2 cellular contexts compared by ENCODE assay signal in genomic region chrX:104641176-104641575, GRCh38.
TF ChIP-seq lines count a peak whose summit lies in the region.

No MANE protein-coding gene starts in this region.

TF ChIP-seq in SK-N-SH, 30 proteins besides CTCF, POLR2A, EP300 and RAD21 (continued from another document):
- TF ChIP-seq, protein P1, sequence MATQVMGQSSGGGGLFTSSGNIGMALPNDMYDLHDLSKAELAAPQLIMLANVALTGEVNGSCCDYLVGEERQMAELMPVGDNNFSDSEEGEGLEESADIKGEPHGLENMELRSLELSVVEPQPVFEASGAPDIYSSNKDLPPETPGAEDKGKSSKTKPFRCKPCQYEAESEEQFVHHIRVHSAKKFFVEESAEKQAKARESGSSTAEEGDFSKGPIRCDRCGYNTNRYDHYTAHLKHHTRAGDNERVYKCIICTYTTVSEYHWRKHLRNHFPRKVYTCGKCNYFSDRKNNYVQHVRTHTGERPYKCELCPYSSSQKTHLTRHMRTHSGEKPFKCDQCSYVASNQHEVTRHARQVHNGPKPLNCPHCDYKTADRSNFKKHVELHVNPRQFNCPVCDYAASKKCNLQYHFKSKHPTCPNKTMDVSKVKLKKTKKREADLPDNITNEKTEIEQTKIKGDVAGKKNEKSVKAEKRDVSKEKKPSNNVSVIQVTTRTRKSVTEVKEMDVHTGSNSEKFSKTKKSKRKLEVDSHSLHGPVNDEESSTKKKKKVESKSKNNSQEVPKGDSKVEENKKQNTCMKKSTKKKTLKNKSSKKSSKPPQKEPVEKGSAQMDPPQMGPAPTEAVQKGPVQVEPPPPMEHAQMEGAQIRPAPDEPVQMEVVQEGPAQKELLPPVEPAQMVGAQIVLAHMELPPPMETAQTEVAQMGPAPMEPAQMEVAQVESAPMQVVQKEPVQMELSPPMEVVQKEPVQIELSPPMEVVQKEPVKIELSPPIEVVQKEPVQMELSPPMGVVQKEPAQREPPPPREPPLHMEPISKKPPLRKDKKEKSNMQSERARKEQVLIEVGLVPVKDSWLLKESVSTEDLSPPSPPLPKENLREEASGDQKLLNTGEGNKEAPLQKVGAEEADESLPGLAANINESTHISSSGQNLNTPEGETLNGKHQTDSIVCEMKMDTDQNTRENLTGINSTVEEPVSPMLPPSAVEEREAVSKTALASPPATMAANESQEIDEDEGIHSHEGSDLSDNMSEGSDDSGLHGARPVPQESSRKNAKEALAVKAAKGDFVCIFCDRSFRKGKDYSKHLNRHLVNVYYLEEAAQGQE (IDR thresholded peaks at IDR 0.05; ENCODE audit: low read depth, low read length), result no peak
- TF ChIP-seq GATA2 (CRISPR knock-in tag; IDR thresholded peaks at IDR 0.05) (no peak), NRF1 (IDR thresholded peaks at IDR 0.05; ENCODE audit: low read depth, low read length) (no peak), JUND (IDR thresholded peaks at IDR 0.05) (no peak), NFIC (IDR thresholded peaks at IDR 0.05; ENCODE audit: borderline replicate concordance) (no peak), FOSL2 (IDR thresholded peaks at IDR 0.05; ENCODE audit: borderline replicate concordance, low read depth) (no peak), MAX (IDR thresholded peaks at IDR 0.05; ENCODE audit: low read depth) (no peak), ELF1 (IDR thresholded peaks at IDR 0.05) (no peak), USF1 (IDR thresholded peaks at IDR 0.05; ENCODE audit: borderline replicate concordance, low read depth) (no peak), YY1 (IDR thresholded peaks at IDR 0.05; ENCODE audit: low read depth) (no peak), RFX5 (IDR thresholded peaks at IDR 0.05; ENCODE audit: low read length) (no peak)

TF ChIP-seq in SK-N-SH treated with all-trans-retinoic acid at 6 μM for 48 hours, 23 proteins besides CTCF, POLR2A, EP300 and RAD21 (continued from another document):
- TF ChIP-seq CSRNP3 (CRISPR knock-in tag; IDR thresholded peaks at IDR 0.05) (no peak), ZNF70 (CRISPR knock-in tag; IDR thresholded peaks at IDR 0.05) (no peak)
